In genomic region chr7:92135100-92135429, GRCh38 we compare ENCODE assay signal across 8 cellular contexts. TPM values are rescaled to one million over a fixed set of nuclear protein-coding genes. Genes with fewer than 3 reads are reported as not detected.
DNase-seq lines count a peak whose midpoint lies in the region; ATAC-seq, FAIRE-seq and TF ChIP-seq lines count a peak whose summit lies in the region.

No MANE protein-coding gene starts in this region.

- ATAC-seq in A549 = 0 out of 6 replicates have a peak, but pooled peaks have one; percentile 1 to 5

- in situ Hi-C loops in T47D (cut with HindIII; ENCODE audit: low pct_unique_long_range_greater_than_20kb, low sequenced_read_pairs) = no loop called here

- peaks cover under 1% of the 10 kb centered on the region; the same call in 1 of the 3 replicates for H3K9me3 ChIP-seq in A549
- no peaks in the 10 kb centered on the region for H3K9me3 ChIP-seq in stomach

- peak overlapping the region; percentile 92 for H3K4me3 ChIP-seq in A549
- peak overlapping the region; percentile 91 to 99 (median 96) for H3K4me3 ChIP-seq in stomach

- H3K4me1 ChIP-seq in A549 = peaks cover 13% of the 10 kb centered on the region; the same call in 2 of the 3 replicates
- peaks cover 7 to 38% (median 26%) of the 10 kb centered on the region in 4 donors for H3K4me1 ChIP-seq in stomach

- no peak for TF ChIP-seq EP300 in A549 (IDR thresholded peaks at IDR 0.05)
- TF ChIP-seq EP300 in stomach (IDR thresholded peaks at IDR 0.05) = no peak

- CTCF ChIA-PET in A549 (lab: Yijun Ruan, JAX) = interaction anchor here (0.9 to 1.9 kb wide), 2 partner anchors 42 to 44 kb away, joined by 3 to 4 read pairs; no protein-coding TSS in a partner anchor

- no peak for FAIRE-seq in A549 (lab: Jason Lieb, UNC)

- no peaks in the 10 kb centered on the region for H3K27me3 ChIP-seq in stomach

- peaks cover 0 to 13% (median 9%) of the 10 kb centered on the region in 4 donors for H3K36me3 ChIP-seq in stomach

- WGBS in A549 (ENCODE audit: missing lambda C conversion rate) = 35% methylated on average over 12 of the region's 12 CpGs
- WGBS in stomach, 5 donors = 3 to 12% (median 5%) methylated on average over 12 of the region's 12 CpGs

- POLR2A ChIA-PET in A549 (lab: Yijun Ruan, JAX) = interaction anchor here (1.6 kb wide), 1 partner anchor 111 kb away, joined by 7 read pairs; the partner anchor contains the start of genes ANKIB1 and KRIT1

- H3K27ac ChIP-seq in A549 (peak overlapping the region; percentile 96 to 98), stomach (peak overlapping the region; percentile 92 to 99 (median 93))

- H3K4me2 ChIP-seq in A549 = peak overlapping the region; percentile 79

- TF ChIP-seq POLR2A in A549 (IDR thresholded peaks at IDR 0.05; ENCODE audit: low read length) (no peak), stomach (IDR thresholded peaks at IDR 0.05) (no peak)

- no peak for TF ChIP-seq RAD21 in A549 (conservative IDR thresholded peaks at IDR 0.05 in 1 of 2, IDR thresholded peaks at IDR 0.05 in 1 of 2)

- TF ChIP-seq CTCF in A549 (IDR thresholded peaks at IDR 0.05) (no peak), stomach (IDR thresholded peaks at IDR 0.05) (no peak)

- intact Hi-C loops in stomach (cut with DNase I; ENCODE audit: low total_unique reads) = no loop called here

- DNase-seq in A549 (ENCODE audit: low read depth in 1 of 2, low spot score in 1 of 2) = no peak
- peak; percentile 12 for DNase-seq in GM03348 (ENCODE audit: low spot score)
- peak; percentile 63 for DNase-seq in NCI-H345 treated with DMSO at 0.1 percent for 48 hours (lab: John Stamatoyannopoulos, UW; ENCODE audit: unreplicated experiment)
- peak; percentile 37 to 40 for DNase-seq in T47D (ENCODE audit: low read depth in 1 of 2, low spot score in 1 of 2)
- DNase-seq in kidney tubule cell (ENCODE audit: low spot score) = peak; percentile 45
- DNase-seq in stomach = peak; percentile 28
- DNase-seq in stimulated activated CD4-positive, alpha-beta T cell treated with anti-CD3 and anti-CD28 coated beads, Interleukin-4, amount 100 ng/mL, for 24 hours = no peak
- no peak for DNase-seq in SHP77 treated with DMSO at 0.1 percent for 48 hours (lab: John Stamatoyannopoulos, UW)

TF ChIP-seq in A549, 52 proteins besides CTCF, POLR2A, EP300 and RAD21:
- no peak for TF ChIP-seq NR3C1 (IDR thresholded peaks at IDR 0.05)
- no peak for TF ChIP-seq ZFP36 (IDR thresholded peaks at IDR 0.05; ENCODE audit: borderline replicate concordance, partially characterized antibody)
- no peak for TF ChIP-seq GATA3 (IDR thresholded peaks at IDR 0.05; ENCODE audit: borderline replicate concordance)
- no peak for TF ChIP-seq E2F6 (IDR thresholded peaks at IDR 0.05; ENCODE audit: borderline replicate concordance, low read depth)
- TF ChIP-seq SMC3 (IDR thresholded peaks at IDR 0.05) = no peak
- TF ChIP-seq PHF8 (IDR thresholded peaks at IDR 0.05; ENCODE audit: borderline replicate concordance, low read depth) = no peak
- no peak for TF ChIP-seq NFE2L2 (conservative IDR thresholded peaks at IDR 0.05; ENCODE audit: low read length)
- TF ChIP-seq HOXB5 (CRISPR knock-in tag; IDR thresholded peaks at IDR 0.05) = 0 out of 2 replicates have a peak, but pooled peaks have one; percentile 33

RNA-seq across cellular contexts. Expression of gene CYP51A1, which starts 0.8 kb away (rescaled TPM):
- polyA plus RNA-seq in A549 (2011; rRNA removed) (12.6 and 18.1 TPM in 2 replicates), A549 (2017; fragmentation: RNase III; extraction: RNeasy Plus Mini Kit Qiagen cat#74134 plus additional on column Dnase treatment) (39.5 to 57.3 TPM (median 51.8 TPM) in 3 replicates), stomach (10 to 100 TPM; 14.7 to 20.1 (median 19.7) TPM)
- 6.4 and 8.8 TPM in 2 replicates for polyA plus RNA-seq in A549 (2012; cell fraction: cytosol; rRNA removed)
- polyA plus RNA-seq in A549 (2012; cell fraction: nucleus; rRNA removed) = 3.5 and 8.5 TPM in 2 replicates
- polyA minus RNA-seq in A549 (2011; rRNA and poly(A)+ RNA removed) = 7.2 and 9.1 TPM in 2 replicates
- 100 to 1,000 TPM in 1 of 5 donors, 10 to 100 TPM in 2, 1 to 10 TPM in 2; 8.0 to 115 (median 33.9) TPM for total RNA-seq in stomach

RNA-seq across cellular contexts. Expression of gene LRRD1, which starts 43.9 kb away (rescaled TPM):
- polyA plus RNA-seq in A549 (2011; rRNA removed) = not detected in 2 replicates
- polyA plus RNA-seq in A549 (2012; cell fraction: cytosol; rRNA removed) = not detected in 2 replicates
- not detected in 2 replicates for polyA plus RNA-seq in A549 (2012; cell fraction: nucleus; rRNA removed)
- polyA plus RNA-seq in A549 (2017; fragmentation: RNase III; extraction: RNeasy Plus Mini Kit Qiagen cat#74134 plus additional on column Dnase treatment) = not detected in 3 replicates
- not detected in 2 replicates for polyA minus RNA-seq in A549 (2011; rRNA and poly(A)+ RNA removed)
- 1 to 10 TPM in 1 of 5 donors, not detected in 4; 1.8 TPM for total RNA-seq in stomach
- not detected for polyA plus RNA-seq in stomach

Comparison
In these comparisons a context has a peak if more than half of its experiments do, and no peak if none do; other contexts are left out.
1. DNase-seq: peak in GM03348 (single experiment), NCI-H345 treated with DMSO at 0.1 percent for 48 hours (single experiment), T47D (2 of 2), kidney tubule cell (single experiment) and stomach (single experiment); none in A549 (0 of 2), stimulated activated CD4-positive, alpha-beta T cell treated with anti-CD3 and anti-CD28 coated beads, Interleukin-4, amount 100 ng/mL, for 24 hours (single experiment) and SHP77 treated with DMSO at 0.1 percent for 48 hours (single experiment).